In the genomic region with DNA sequence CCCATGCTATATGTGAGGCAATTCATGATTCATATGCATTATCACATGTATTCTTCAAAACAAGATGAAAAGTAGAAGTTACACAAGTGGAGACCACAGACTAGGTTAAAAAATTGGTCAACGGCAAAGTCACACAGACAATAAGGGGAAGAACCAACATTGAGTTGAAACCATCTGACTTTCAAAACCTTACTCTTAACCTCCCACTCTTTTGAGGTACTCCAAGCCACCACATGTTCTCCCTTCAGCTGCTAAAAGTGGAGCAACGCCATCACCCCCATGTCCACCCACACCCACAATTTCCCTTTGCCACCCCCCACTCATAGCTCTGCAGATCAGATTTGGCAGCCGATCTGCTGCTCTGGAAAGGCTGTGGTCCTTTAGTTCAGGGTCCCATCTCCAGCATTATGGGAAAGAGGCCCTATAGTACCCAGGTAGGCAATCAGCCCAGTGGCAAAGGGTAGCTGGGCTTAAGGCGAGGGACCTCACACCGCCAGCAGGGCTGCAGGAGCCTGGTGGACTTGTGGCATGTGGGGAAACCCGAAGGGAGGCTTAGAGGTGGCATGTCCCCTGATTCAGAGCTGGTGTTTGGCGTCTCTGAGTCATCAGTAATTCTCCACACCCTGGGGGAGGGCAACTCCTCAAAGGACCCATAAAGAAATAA, we compare ENCODE assay signal across 8 cellular contexts. TPM values are rescaled to one million over a fixed set of nuclear protein-coding genes. Genes with fewer than 3 reads are reported as not detected.
DNase-seq lines count a peak whose midpoint lies in the region; ATAC-seq lines count a peak whose summit lies in the region.

No MANE protein-coding gene starts in this region.

- no peak overlapping the region for H3K18ac ChIP-seq in trophoblast cell (ENCODE audit: low read length)

- H3K23ac ChIP-seq in trophoblast cell (ENCODE audit: low read length): no peak overlapping the region

- H3K4me2 ChIP-seq in trophoblast cell (ENCODE audit: low read length): no peak overlapping the region

- H2BK5ac ChIP-seq in trophoblast cell (ENCODE audit: low read depth, low read length, poor library complexity): no peak overlapping the region

- no CpG with 5 or more reads among the region's 7 CpGs for WGBS in trophoblast cell (ENCODE audit: extremely low coverage, insufficient coverage, insufficient read length)

- peak; percentile 32 for DNase-seq in stimulated activated CD4-positive, alpha-beta T cell treated with anti-CD3 and anti-CD28 coated beads, Interleukin-15, amount 100 ng/mL, for 24 hours
- DNase-seq in stimulated activated CD4-positive, alpha-beta T cell treated with anti-CD3 and anti-CD28 coated beads, Interleukin-2, amount 100 ng/mL, for 48 hours: no peak
- DNase-seq in SKM-1 (lab: John Stamatoyannopoulos, UW; ENCODE audit: unreplicated experiment): peak; percentile 79
- DNase-seq in trophoblast cell: peak; percentile 14 to 19
- DNase-seq in DMS79 treated with DMSO at 0.1 percent for 48 hours (lab: John Stamatoyannopoulos, UW): no peak
- DNase-seq in NCI-H524 treated with DMSO at 0.1 percent for 48 hours (lab: John Stamatoyannopoulos, UW): no peak
- no peak for DNase-seq in activated CD4-positive, alpha-beta T cell treated with anti-CD3 and anti-CD28 coated beads for 1 hour

- no peak overlapping the region for H4K8ac ChIP-seq in trophoblast cell (ENCODE audit: low read depth, low read length)

- H3K36me3 ChIP-seq in trophoblast cell (ENCODE audit: control insufficient read depth in 1 of 2, insufficient read depth in 2 of 2, low read length in 2 of 2): no peaks in the 10 kb centered on the region

- H4K12ac ChIP-seq in trophoblast cell (ENCODE audit: low read depth, low read length): no peak overlapping the region

- H3K9me3 ChIP-seq in trophoblast cell (ENCODE audit: insufficient read depth, low read depth, low read length): no peaks in the 10 kb centered on the region

- H3K27ac ChIP-seq in trophoblast cell (ENCODE audit: low read depth, low read length): no peak overlapping the region

- no peak overlapping the region for H4K91ac ChIP-seq in trophoblast cell (ENCODE audit: low read depth, low read length)

- no peak overlapping the region for H2BK120ac ChIP-seq in trophoblast cell (ENCODE audit: insufficient read depth, low read length, poor library complexity)

- ATAC-seq in HG03039 (IDR thresholded peaks at IDR 0.05; ENCODE audit: unreplicated experiment): peak; percentile 94

- no peaks in the 10 kb centered on the region for H3K79me2 ChIP-seq in trophoblast cell (ENCODE audit: control insufficient read depth, insufficient read depth, low read length, poor library complexity)

- H2AK5ac ChIP-seq in trophoblast cell (ENCODE audit: low read length): no peak overlapping the region

- H3K4me1 ChIP-seq in trophoblast cell (ENCODE audit: control insufficient read depth in 1 of 2, insufficient read depth in 2 of 2, low read length in 2 of 2): no peaks in the 10 kb centered on the region

- H3K14ac ChIP-seq in trophoblast cell (ENCODE audit: low read length): no peak overlapping the region

- H3K4ac ChIP-seq in trophoblast cell (ENCODE audit: low read depth, low read length): no peak overlapping the region

- no peak overlapping the region for H2AFZ ChIP-seq in trophoblast cell (ENCODE audit: insufficient read depth, low read length, poor library complexity)

- no peak overlapping the region for H2BK12ac ChIP-seq in trophoblast cell (ENCODE audit: low read length)

- no peak overlapping the region for H3K4me3 ChIP-seq in trophoblast cell (ENCODE audit: low read depth, low read length)

- no peaks in the 10 kb centered on the region for H3K27me3 ChIP-seq in trophoblast cell (ENCODE audit: insufficient read depth, low read length)

- H3K9ac ChIP-seq in trophoblast cell (ENCODE audit: low read length): no peak overlapping the region

- H3K79me1 ChIP-seq in trophoblast cell (ENCODE audit: low read length): no peaks in the 10 kb centered on the region

RNA-seq across cellular contexts. Expression of a gene that starts 33.5 kb away (rescaled TPM):
- polyA plus RNA-seq in trophoblast cell (2013): 0.01 TPM in 2 replicates

Comparison
In these comparisons a context has a peak if more than half of its experiments do, and no peak if none do; other contexts are left out.
1. DNase-seq: peak in stimulated activated CD4-positive, alpha-beta T cell treated with anti-CD3 and anti-CD28 coated beads, Interleukin-15, amount 100 ng/mL, for 24 hours (single experiment), SKM-1 (single experiment) and trophoblast cell (2 of 2); none in stimulated activated CD4-positive, alpha-beta T cell treated with anti-CD3 and anti-CD28 coated beads, Interleukin-2, amount 100 ng/mL, for 48 hours (0 of 2), DMS79 treated with DMSO at 0.1 percent for 48 hours (single experiment), NCI-H524 treated with DMSO at 0.1 percent for 48 hours (single experiment) and activated CD4-positive, alpha-beta T cell treated with anti-CD3 and anti-CD28 coated beads for 1 hour (single experiment).